In the genomic region with DNA sequence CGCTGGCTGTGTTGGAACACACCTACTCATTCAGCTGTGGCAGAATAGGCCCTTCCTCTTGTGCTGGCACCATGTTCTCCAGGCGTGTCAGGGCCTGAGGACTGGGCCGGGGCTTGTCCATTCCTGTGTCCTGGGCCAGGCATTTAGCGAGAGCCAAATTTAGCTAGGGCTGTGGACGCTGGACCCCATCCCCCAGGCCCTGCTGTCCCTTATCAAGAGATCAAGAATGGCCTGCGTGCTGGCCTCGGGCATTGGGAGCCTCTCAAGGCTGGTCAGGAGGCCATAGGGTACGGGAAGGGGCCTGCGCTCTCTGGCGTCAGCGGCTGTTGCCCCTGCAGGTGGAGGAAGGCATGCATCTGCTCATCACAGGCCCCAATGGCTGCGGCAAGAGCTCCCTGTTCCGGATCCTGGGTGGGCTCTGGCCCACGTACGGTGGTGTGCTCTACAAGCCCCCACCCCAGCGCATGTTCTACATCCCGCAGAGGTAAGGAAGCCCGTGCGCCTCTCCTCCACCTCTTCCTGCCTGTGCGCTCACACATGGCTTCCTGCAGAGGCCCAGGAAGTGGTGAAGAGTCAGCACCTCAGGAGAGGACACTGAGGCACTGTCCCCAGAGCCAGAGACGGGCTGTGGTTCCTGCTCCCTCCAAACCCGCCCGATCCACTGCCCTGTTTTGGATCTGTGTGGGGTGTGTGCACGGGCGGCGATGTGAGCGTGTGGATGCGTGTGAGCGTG, we compare ENCODE assay signal across 2 cellular contexts.
TF ChIP-seq lines count a peak whose summit lies in the region.

No MANE protein-coding gene starts in this region.

TF ChIP-seq in SK-N-SH treated with all-trans-retinoic acid at 6 μM for 48 hours, 23 proteins besides CTCF, POLR2A, EP300 and RAD21:
- TF ChIP-seq ZNF565 (CRISPR knock-in tag; conservative IDR thresholded peaks at IDR 0.05; ENCODE audit: low read depth) (no peak), GLIS3 (CRISPR knock-in tag; IDR thresholded peaks at IDR 0.05) (no peak), ZNF70 (CRISPR knock-in tag; IDR thresholded peaks at IDR 0.05) (no peak)
- TF ChIP-seq, protein P1, sequence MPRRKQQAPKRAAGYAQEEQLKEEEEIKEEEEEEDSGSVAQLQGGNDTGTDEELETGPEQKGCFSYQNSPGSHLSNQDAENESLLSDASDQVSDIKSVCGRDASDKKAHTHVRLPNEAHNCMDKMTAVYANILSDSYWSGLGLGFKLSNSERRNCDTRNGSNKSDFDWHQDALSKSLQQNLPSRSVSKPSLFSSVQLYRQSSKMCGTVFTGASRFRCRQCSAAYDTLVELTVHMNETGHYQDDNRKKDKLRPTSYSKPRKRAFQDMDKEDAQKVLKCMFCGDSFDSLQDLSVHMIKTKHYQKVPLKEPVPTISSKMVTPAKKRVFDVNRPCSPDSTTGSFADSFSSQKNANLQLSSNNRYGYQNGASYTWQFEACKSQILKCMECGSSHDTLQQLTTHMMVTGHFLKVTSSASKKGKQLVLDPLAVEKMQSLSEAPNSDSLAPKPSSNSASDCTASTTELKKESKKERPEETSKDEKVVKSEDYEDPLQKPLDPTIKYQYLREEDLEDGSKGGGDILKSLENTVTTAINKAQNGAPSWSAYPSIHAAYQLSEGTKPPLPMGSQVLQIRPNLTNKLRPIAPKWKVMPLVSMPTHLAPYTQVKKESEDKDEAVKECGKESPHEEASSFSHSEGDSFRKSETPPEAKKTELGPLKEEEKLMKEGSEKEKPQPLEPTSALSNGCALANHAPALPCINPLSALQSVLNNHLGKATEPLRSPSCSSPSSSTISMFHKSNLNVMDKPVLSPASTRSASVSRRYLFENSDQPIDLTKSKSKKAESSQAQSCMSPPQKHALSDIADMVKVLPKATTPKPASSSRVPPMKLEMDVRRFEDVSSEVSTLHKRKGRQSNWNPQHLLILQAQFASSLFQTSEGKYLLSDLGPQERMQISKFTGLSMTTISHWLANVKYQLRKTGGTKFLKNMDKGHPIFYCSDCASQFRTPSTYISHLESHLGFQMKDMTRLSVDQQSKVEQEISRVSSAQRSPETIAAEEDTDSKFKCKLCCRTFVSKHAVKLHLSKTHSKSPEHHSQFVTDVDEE (CRISPR knock-in tag; IDR thresholded peaks at IDR 0.05) = no peak
- TF ChIP-seq, protein P2, sequence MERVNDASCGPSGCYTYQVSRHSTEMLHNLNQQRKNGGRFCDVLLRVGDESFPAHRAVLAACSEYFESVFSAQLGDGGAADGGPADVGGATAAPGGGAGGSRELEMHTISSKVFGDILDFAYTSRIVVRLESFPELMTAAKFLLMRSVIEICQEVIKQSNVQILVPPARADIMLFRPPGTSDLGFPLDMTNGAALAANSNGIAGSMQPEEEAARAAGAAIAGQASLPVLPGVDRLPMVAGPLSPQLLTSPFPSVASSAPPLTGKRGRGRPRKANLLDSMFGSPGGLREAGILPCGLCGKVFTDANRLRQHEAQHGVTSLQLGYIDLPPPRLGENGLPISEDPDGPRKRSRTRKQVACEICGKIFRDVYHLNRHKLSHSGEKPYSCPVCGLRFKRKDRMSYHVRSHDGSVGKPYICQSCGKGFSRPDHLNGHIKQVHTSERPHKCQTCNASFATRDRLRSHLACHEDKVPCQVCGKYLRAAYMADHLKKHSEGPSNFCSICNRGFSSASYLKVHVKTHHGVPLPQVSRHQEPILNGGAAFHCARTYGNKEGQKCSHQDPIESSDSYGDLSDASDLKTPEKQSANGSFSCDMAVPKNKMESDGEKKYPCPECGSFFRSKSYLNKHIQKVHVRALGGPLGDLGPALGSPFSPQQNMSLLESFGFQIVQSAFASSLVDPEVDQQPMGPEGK (CRISPR knock-in tag; IDR thresholded peaks at IDR 0.05; ENCODE audit: borderline replicate concordance) = no peak

TF ChIP-seq in SK-N-SH, 30 proteins besides CTCF, POLR2A, EP300 and RAD21:
- TF ChIP-seq RCOR1 (IDR thresholded peaks at IDR 0.05; ENCODE audit: low read length) (no peak), EZH2phosphoT487 (IDR thresholded peaks at IDR 0.05; ENCODE audit: borderline replicate concordance, low read depth) (no peak), JUND (IDR thresholded peaks at IDR 0.05) (no peak), RXRA (IDR thresholded peaks at IDR 0.05; ENCODE audit: borderline replicate concordance, low read depth) (no peak), GABPA (IDR thresholded peaks at IDR 0.05; ENCODE audit: low read depth) (no peak), CHD2 (IDR thresholded peaks at IDR 0.05; ENCODE audit: low read length, partially characterized antibody) (no peak), YY1 (IDR thresholded peaks at IDR 0.05; ENCODE audit: low read depth) (no peak), GATA2 (CRISPR knock-in tag; IDR thresholded peaks at IDR 0.05) (no peak)
- TF ChIP-seq, protein P3, sequence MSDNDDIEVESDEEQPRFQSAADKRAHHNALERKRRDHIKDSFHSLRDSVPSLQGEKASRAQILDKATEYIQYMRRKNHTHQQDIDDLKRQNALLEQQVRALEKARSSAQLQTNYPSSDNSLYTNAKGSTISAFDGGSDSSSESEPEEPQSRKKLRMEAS (IDR thresholded peaks at IDR 0.05; ENCODE audit: low read depth) = no peak
- TF ChIP-seq, protein P4, sequence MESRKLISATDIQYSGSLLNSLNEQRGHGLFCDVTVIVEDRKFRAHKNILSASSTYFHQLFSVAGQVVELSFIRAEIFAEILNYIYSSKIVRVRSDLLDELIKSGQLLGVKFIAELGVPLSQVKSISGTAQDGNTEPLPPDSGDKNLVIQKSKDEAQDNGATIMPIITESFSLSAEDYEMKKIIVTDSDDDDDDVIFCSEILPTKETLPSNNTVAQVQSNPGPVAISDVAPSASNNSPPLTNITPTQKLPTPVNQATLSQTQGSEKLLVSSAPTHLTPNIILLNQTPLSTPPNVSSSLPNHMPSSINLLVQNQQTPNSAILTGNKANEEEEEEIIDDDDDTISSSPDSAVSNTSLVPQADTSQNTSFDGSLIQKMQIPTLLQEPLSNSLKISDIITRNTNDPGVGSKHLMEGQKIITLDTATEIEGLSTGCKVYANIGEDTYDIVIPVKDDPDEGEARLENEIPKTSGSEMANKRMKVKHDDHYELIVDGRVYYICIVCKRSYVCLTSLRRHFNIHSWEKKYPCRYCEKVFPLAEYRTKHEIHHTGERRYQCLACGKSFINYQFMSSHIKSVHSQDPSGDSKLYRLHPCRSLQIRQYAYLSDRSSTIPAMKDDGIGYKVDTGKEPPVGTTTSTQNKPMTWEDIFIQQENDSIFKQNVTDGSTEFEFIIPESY (IDR thresholded peaks at IDR 0.05; ENCODE audit: borderline replicate concordance, low read depth) = no peak
